8 cellular contexts compared by ENCODE assay signal in genomic region chr1:235917267-235917811, GRCh38. TPM values are rescaled to one million over a fixed set of nuclear protein-coding genes. Genes with fewer than 3 reads are reported as not detected.
DNase-seq lines count a peak whose midpoint lies in the region; ATAC-seq and TF ChIP-seq lines count a peak whose summit lies in the region.

No MANE protein-coding gene starts in this region.

- H4K8ac ChIP-seq in trophoblast cell (ENCODE audit: low read depth, low read length) = no peak overlapping the region

- TF ChIP-seq POLR2A in transverse colon (IDR thresholded peaks at IDR 0.05) = no peak

- H2BK5ac ChIP-seq in trophoblast cell (ENCODE audit: low read depth, low read length, poor library complexity) = no peak overlapping the region

- H3K4me1 ChIP-seq in trophoblast cell (ENCODE audit: control insufficient read depth in 1 of 2, insufficient read depth in 2 of 2, low read length in 2 of 2) = peaks cover 13 to 19% of the 10 kb centered on the region in 2 experiments
- H3K4me1 ChIP-seq in transverse colon = peaks cover 5 to 39% (median 21%) of the 10 kb centered on the region in 4 donors
- peaks cover 17% of the 10 kb centered on the region for H3K4me1 ChIP-seq in Caco-2

- H3K27me3 ChIP-seq in trophoblast cell (ENCODE audit: insufficient read depth, low read length) = no peaks in the 10 kb centered on the region
- no peaks in the 10 kb centered on the region for H3K27me3 ChIP-seq in transverse colon
- H3K27me3 ChIP-seq in Caco-2 (replicated peaks; ENCODE audit: control insufficient read depth, insufficient read depth, low read length) = no peaks in the 10 kb centered on the region

- peaks cover 19% of the 10 kb centered on the region for H3K79me1 ChIP-seq in trophoblast cell (ENCODE audit: low read length)

- TF ChIP-seq EP300 in transverse colon (IDR thresholded peaks at IDR 0.05; ENCODE audit: low read depth) = no peak

- peak; percentile 70 for ATAC-seq in GM18508 (IDR thresholded peaks at IDR 0.05; ENCODE audit: insufficient read depth, unreplicated experiment)
- peak; percentile 81 for ATAC-seq in HG03066 (IDR thresholded peaks at IDR 0.05; ENCODE audit: low read depth, unreplicated experiment)

- no peak overlapping the region for H2BK120ac ChIP-seq in trophoblast cell (ENCODE audit: insufficient read depth, low read length, poor library complexity)

- H3K9me3 ChIP-seq in trophoblast cell (ENCODE audit: insufficient read depth, low read depth, low read length) (no peaks in the 10 kb centered on the region), transverse colon (no peaks in the 10 kb centered on the region), Caco-2 (no peaks in the 10 kb centered on the region)

- peak overlapping the region; percentile 51 for H4K91ac ChIP-seq in trophoblast cell (ENCODE audit: low read depth, low read length)

- no peak overlapping the region for H3K4me2 ChIP-seq in trophoblast cell (ENCODE audit: low read length)

- no peak overlapping the region for H3K18ac ChIP-seq in trophoblast cell (ENCODE audit: low read length)

- BruUV-seq in Caco-2 (replicated peaks; lab: Mats Ljungman, UMichigan) = no TSS peak

- no peak overlapping the region for H3K4ac ChIP-seq in trophoblast cell (ENCODE audit: low read depth, low read length)

- WGBS in trophoblast cell (ENCODE audit: extremely low coverage, insufficient coverage, insufficient read length) = no CpG with 5 or more reads among the region's 8 CpGs
- WGBS in transverse colon (ENCODE audit: low coverage in 1 of 2), 2 donors = 20 to 31% methylated on average over 2 to 8 of the region's 8 CpGs

- intact Hi-C loops in transverse colon (cut with DNase I; ENCODE audit: low total_unique reads) (no loop called here), Caco-2 (cut with micrococcal nuclease; ENCODE audit: unreplicated experiment) (no loop called here)

- H3K27me3 Mint-ChIP-seq in activated T-cell treated with anti-CD3 and anti-CD28 coated beads, Interleukin-2, amount 50 U/mL, for 24 hours = no peaks in the 10 kb centered on the region
- no peaks in the 10 kb centered on the region for H3K27me3 Mint-ChIP-seq in Caco-2 (ENCODE audit: insufficient read depth, unreplicated experiment)

- H2AFZ ChIP-seq in trophoblast cell (ENCODE audit: insufficient read depth, low read length, poor library complexity) = no peak overlapping the region

- H3K36me3 ChIP-seq in trophoblast cell (ENCODE audit: control insufficient read depth in 1 of 2, insufficient read depth in 2 of 2, low read length in 2 of 2) (no peaks in the 10 kb centered on the region), transverse colon (no peaks in the 10 kb centered on the region), Caco-2 (ENCODE audit: control insufficient read depth, insufficient read depth, low read length) (no peaks in the 10 kb centered on the region)

- H4K12ac ChIP-seq in trophoblast cell (ENCODE audit: low read depth, low read length) = no peak overlapping the region

- no peak for TF ChIP-seq CTCF in fibroblast of pulmonary artery (IDR thresholded peaks at IDR 0.05; ENCODE audit: low read length, missing control alignments)
- TF ChIP-seq CTCF in transverse colon (IDR thresholded peaks at IDR 0.05) = no peak
- TF ChIP-seq CTCF in Caco-2 (IDR thresholded peaks at IDR 0.05; ENCODE audit: insufficient read depth in 1 of 2, low read depth in 1 of 2, low read length in 1 of 2, severe bottlenecking in 1 of 2, unreplicated experiment in 1 of 2) = no peak

- H3K4me3 ChIP-seq in fibroblast of pulmonary artery (replicated peaks; ENCODE audit: low read depth, low read length) (no peak overlapping the region), trophoblast cell (ENCODE audit: low read depth, low read length) (no peak overlapping the region), transverse colon (no peak overlapping the region), Caco-2 (ENCODE audit: low read depth, low read length) (no peak overlapping the region)

- CTCF ChIA-PET in Caco-2 (lab: Charles Lee) = interaction anchor here (1.8 kb wide), 1 partner anchor 54 kb away, joined by 10 read pairs; no protein-coding TSS in a partner anchor

- H3K36me3 Mint-ChIP-seq in activated T-cell treated with anti-CD3 and anti-CD28 coated beads, Interleukin-2, amount 50 U/mL, for 24 hours (ENCODE audit: low read depth) = no peaks in the 10 kb centered on the region
- no peaks in the 10 kb centered on the region for H3K36me3 Mint-ChIP-seq in Caco-2 (ENCODE audit: insufficient read depth, unreplicated experiment)

- no peak overlapping the region for H3K14ac ChIP-seq in trophoblast cell (ENCODE audit: low read length)

- no peak overlapping the region for H3K27ac ChIP-seq in trophoblast cell (ENCODE audit: low read depth, low read length)
- H3K27ac ChIP-seq in transverse colon = peak overlapping the region; percentile 49 to 71 (median 56)

- no peak overlapping the region for H3K9ac ChIP-seq in trophoblast cell (ENCODE audit: low read length)

- peak overlapping the region; percentile 68 for H2AK5ac ChIP-seq in trophoblast cell (ENCODE audit: low read length)

- POLR2A ChIA-PET in Caco-2 (lab: Charles Lee) = no interaction called here

- no peaks in the 10 kb centered on the region for H3K79me2 ChIP-seq in trophoblast cell (ENCODE audit: control insufficient read depth, insufficient read depth, low read length, poor library complexity)

- in situ Hi-C loops in transverse colon (cut with MboI; ENCODE audit: low pct_ligation_motif_present in 1 of 4, low pct_unique_long_range_greater_than_20kb in 1 of 4, low sequenced_read_pairs in 3 of 4) = no loop called here

- H3K4me1 Mint-ChIP-seq in activated T-cell treated with anti-CD3 and anti-CD28 coated beads, Interleukin-2, amount 50 U/mL, for 24 hours (ENCODE audit: low read depth) = peaks cover 50% of the 10 kb centered on the region
- peaks cover 7% of the 10 kb centered on the region for H3K4me1 Mint-ChIP-seq in Caco-2 (ENCODE audit: low read depth, unreplicated experiment)

- no peaks in the 10 kb centered on the region for H3K9me3 Mint-ChIP-seq in activated T-cell treated with anti-CD3 and anti-CD28 coated beads, Interleukin-2, amount 50 U/mL, for 24 hours
- H3K9me3 Mint-ChIP-seq in Caco-2 (ENCODE audit: unreplicated experiment) = no peaks in the 10 kb centered on the region

- DNase-seq in OCI-M1 (lab: John Stamatoyannopoulos, UW) (peak; percentile 79), fibroblast of pulmonary artery (ENCODE audit: low read depth) (peak; percentile 99), trophoblast cell (peak; percentile 41 to 61), transverse colon (peak; percentile 62), Caco-2 (no peak)
- DNase-seq in activated T-cell treated with anti-CD3 and anti-CD28 coated beads, Interleukin-2, amount 50 U/mL, for 24 hours = peak; percentile 65

- H3K23ac ChIP-seq in trophoblast cell (ENCODE audit: low read length) = peak overlapping the region; percentile 44

- H3K27ac Mint-ChIP-seq in activated T-cell treated with anti-CD3 and anti-CD28 coated beads, Interleukin-2, amount 50 U/mL, for 24 hours = peak overlapping the region; percentile 77
- H3K27ac Mint-ChIP-seq in Caco-2 (ENCODE audit: unreplicated experiment) = no peak overlapping the region

- H2BK12ac ChIP-seq in trophoblast cell (ENCODE audit: low read length) = peak overlapping the region; percentile 65

- no peak overlapping the region for H3K4me3 Mint-ChIP-seq in activated T-cell treated with anti-CD3 and anti-CD28 coated beads, Interleukin-2, amount 50 U/mL, for 24 hours
- H3K4me3 Mint-ChIP-seq in Caco-2 (ENCODE audit: unreplicated experiment) = no peak overlapping the region

RNA-seq across cellular contexts. Expression of gene LYST, which starts 50.6 kb away (rescaled TPM):
- polyA plus RNA-seq in trophoblast cell (2013) = 2.4 and 2.7 TPM in 2 replicates
- total RNA-seq in transverse colon (10 to 100 TPM; 22.8 to 46.7 (median 32.1) TPM), Caco-2 (2022) (3.6 and 5.6 TPM in 2 replicates)

Comparison
In these comparisons a context has a peak if more than half of its experiments do, and no peak if none do; other contexts are left out.
1. DNase-seq: peak in OCI-M1 (single experiment), activated T-cell treated with anti-CD3 and anti-CD28 coated beads, Interleukin-2, amount 50 U/mL, for 24 hours (single experiment), fibroblast of pulmonary artery (single experiment), trophoblast cell (2 of 2) and transverse colon (single experiment); none in Caco-2 (0 of 2).